Comparison of ENCODE assay signal across 9 cellular contexts in genomic region chr4:10031663-10032590, GRCh38. TPM values are rescaled to one million over a fixed set of nuclear protein-coding genes. Genes with fewer than 3 reads are reported as not detected.
A peak's percentile ranks its signal among the peaks of the same experiment; 100 is the strongest.
DNase-seq lines count a peak whose midpoint lies in the region; ATAC-seq and TF ChIP-seq lines count a peak whose summit lies in the region.
"Had no signal": no experiment of that assay in that cellular context is flagged by ENCODE, and none has a peak within 500 bp of the region (broad histone marks: within the 10 kb centered on the region; RNA-seq: fewer than 3 reads in every experiment).

No MANE protein-coding gene starts in this region.

- no peak for TF ChIP-seq CTCF in RWPE1 (conservative IDR thresholded peaks at IDR 0.05; ENCODE audit: low read depth)

- H3K27ac ChIP-seq in RWPE1: peak overlapping the region; percentile 13; the same call in 1 of the 2 replicates
- peak overlapping the region; percentile 45 to 62 for H3K27ac ChIP-seq in esophagus (ENCODE audit: low read depth in 2 of 2, low read length in 1 of 2)
- H3K27ac ChIP-seq in mesenchymal stem cell (ENCODE audit: low read length, poor library complexity, severe bottlenecking): no peak overlapping the region
- H3K27ac ChIP-seq in thymus (ENCODE audit: low read depth): peak overlapping the region; percentile 15

- no peaks in the 10 kb centered on the region for H3K27me3 ChIP-seq in esophagus (ENCODE audit: control insufficient read depth in 1 of 2, insufficient read depth in 2 of 2, low read length in 2 of 2)
- H3K27me3 ChIP-seq in mesenchymal stem cell (ENCODE audit: control insufficient read depth in 1 of 2, insufficient read depth in 1 of 2, low read length in 2 of 2): peaks cover 0 to 3% of the 10 kb centered on the region in 2 experiments
- no peaks in the 10 kb centered on the region for H3K27me3 ChIP-seq in thymus (ENCODE audit: control insufficient read depth, insufficient read depth)

- no peak for DNase-seq in RWPE1 (ENCODE audit: low spot score)
- DNase-seq in mesenchymal stem cell: no peak
- no peak for DNase-seq in stimulated activated CD8-positive, alpha-beta memory T cell treated with anti-CD3 and anti-CD28 coated beads, Interleukin-4, amount 100 ng/mL, for 48 hours
- DNase-seq: activated CD8-positive, alpha-beta memory T cell treated with anti-CD3 and anti-CD28 coated beads, Interleukin-2, amount 10 ng/mL, durations not matched to agents 7 days and 5 days; NCI-H2171 had no signal

- H4K8ac ChIP-seq in mesenchymal stem cell (ENCODE audit: low read length): no peak overlapping the region

- no peaks in the 10 kb centered on the region for H3K9me3 ChIP-seq in esophagus (ENCODE audit: control insufficient read depth in 2 of 2, insufficient read depth in 1 of 2, low read depth in 1 of 2, low read length in 1 of 2)
- H3K9me3 ChIP-seq in mesenchymal stem cell (ENCODE audit: control insufficient read depth, low read length): no peaks in the 10 kb centered on the region
- no peaks in the 10 kb centered on the region for H3K9me3 ChIP-seq in thymus (ENCODE audit: control insufficient read depth)

- no peak overlapping the region for H3K9ac ChIP-seq in mesenchymal stem cell (ENCODE audit: low read length)

- H4K91ac ChIP-seq in mesenchymal stem cell (ENCODE audit: low read length): no peak overlapping the region

- H3K36me3 ChIP-seq in esophagus (ENCODE audit: control insufficient read depth in 2 of 2, insufficient read depth in 2 of 2, low read length in 1 of 2): no peaks in the 10 kb centered on the region
- H3K36me3 ChIP-seq in mesenchymal stem cell (ENCODE audit: control insufficient read depth in 1 of 2, insufficient read depth in 2 of 2, low read depth in 1 of 2, low read length in 2 of 2): no peaks in the 10 kb centered on the region
- H3K36me3 ChIP-seq in thymus (ENCODE audit: control insufficient read depth, insufficient read depth): no peaks in the 10 kb centered on the region

- H3K18ac ChIP-seq in mesenchymal stem cell (ENCODE audit: low read depth in 1 of 2, low read length in 2 of 2): no peak overlapping the region

- H3K4me1 ChIP-seq in esophagus (ENCODE audit: control insufficient read depth in 2 of 2, insufficient read depth in 2 of 2, low read length in 1 of 2) (peaks cover 6 to 8% of the 10 kb centered on the region in 2 donors), mesenchymal stem cell (ENCODE audit: control insufficient read depth, insufficient read depth, low read depth, low read length) (peaks cover 14% of the 10 kb centered on the region), thymus (ENCODE audit: control insufficient read depth, insufficient read depth, low read length) (no peaks in the 10 kb centered on the region)

- no peak overlapping the region for H2BK120ac ChIP-seq in mesenchymal stem cell (ENCODE audit: low read depth, low read length)

- peak overlapping the region; percentile 43 for H2AK5ac ChIP-seq in mesenchymal stem cell (ENCODE audit: low read length, severe bottlenecking)

- H2BK15ac ChIP-seq in mesenchymal stem cell (ENCODE audit: low read depth, poor library complexity, severe bottlenecking): no peak overlapping the region

- H2AFZ ChIP-seq in mesenchymal stem cell (ENCODE audit: low read depth, low read length): no peak overlapping the region

- no peak for ATAC-seq in GM19023 (IDR thresholded peaks at IDR 0.05; ENCODE audit: unreplicated experiment)
- no peak for ATAC-seq in GM18870 (IDR thresholded peaks at IDR 0.05; ENCODE audit: unreplicated experiment)

- H3K4me3 ChIP-seq in esophagus (ENCODE audit: low read depth in 1 of 2, low read length in 2 of 2) (no peak overlapping the region), mesenchymal stem cell (ENCODE audit: insufficient read depth in 1 of 2, low read depth in 1 of 2, low read length in 2 of 2) (no peak overlapping the region), thymus (ENCODE audit: low read length) (no peak overlapping the region)

- H3K23ac ChIP-seq in mesenchymal stem cell (ENCODE audit: low read length in 2 of 2): no peak overlapping the region

- no peak overlapping the region for H3K14ac ChIP-seq in mesenchymal stem cell (ENCODE audit: low read length in 2 of 2)

- H2BK5ac ChIP-seq in mesenchymal stem cell (ENCODE audit: low read depth, low read length, poor library complexity, severe bottlenecking): no peak overlapping the region

- H3K4me2 ChIP-seq in mesenchymal stem cell (ENCODE audit: low read length, poor library complexity, severe bottlenecking): no peak overlapping the region

- CTCF ChIA-PET in RWPE1 (lab: Yijun Ruan, JAX): no interaction called here

- POLR2A ChIA-PET in RWPE1 (lab: Yijun Ruan, JAX; ENCODE audit: low non-redundant PET): no interaction called here

- WGBS in esophagus, 2 donors: 77 to 78% methylated on average over 10 of the region's 10 CpGs
- WGBS in mesenchymal stem cell: 83% methylated on average over 10 of the region's 10 CpGs
- WGBS in thymus: 96% methylated on average over 10 of the region's 10 CpGs

- H2BK12ac ChIP-seq in mesenchymal stem cell (ENCODE audit: low read length in 2 of 2): no peak overlapping the region

- no peak overlapping the region for H3K4ac ChIP-seq in mesenchymal stem cell (ENCODE audit: low read depth in 1 of 2, low read length in 2 of 2)

- H3K79me1 ChIP-seq in mesenchymal stem cell (replicated peaks; ENCODE audit: low read length, poor library complexity, severe bottlenecking): no peaks in the 10 kb centered on the region

RNA-seq across cellular contexts. Expression of gene SLC2A9, which starts 10.6 kb away (rescaled TPM):
- polyA plus RNA-seq in esophagus (1 to 10 TPM; 4.1 to 5.8 TPM), thymus (8.6 TPM)
- polyA plus RNA-seq in mesenchymal stem cell (2013, experiment 1 of 2): 0.33 TPM
- 0.34 TPM for polyA plus RNA-seq in mesenchymal stem cell (2013, experiment 2 of 2)
